Comparison of ENCODE assay signal across 1 cellular context in the genomic region with DNA sequence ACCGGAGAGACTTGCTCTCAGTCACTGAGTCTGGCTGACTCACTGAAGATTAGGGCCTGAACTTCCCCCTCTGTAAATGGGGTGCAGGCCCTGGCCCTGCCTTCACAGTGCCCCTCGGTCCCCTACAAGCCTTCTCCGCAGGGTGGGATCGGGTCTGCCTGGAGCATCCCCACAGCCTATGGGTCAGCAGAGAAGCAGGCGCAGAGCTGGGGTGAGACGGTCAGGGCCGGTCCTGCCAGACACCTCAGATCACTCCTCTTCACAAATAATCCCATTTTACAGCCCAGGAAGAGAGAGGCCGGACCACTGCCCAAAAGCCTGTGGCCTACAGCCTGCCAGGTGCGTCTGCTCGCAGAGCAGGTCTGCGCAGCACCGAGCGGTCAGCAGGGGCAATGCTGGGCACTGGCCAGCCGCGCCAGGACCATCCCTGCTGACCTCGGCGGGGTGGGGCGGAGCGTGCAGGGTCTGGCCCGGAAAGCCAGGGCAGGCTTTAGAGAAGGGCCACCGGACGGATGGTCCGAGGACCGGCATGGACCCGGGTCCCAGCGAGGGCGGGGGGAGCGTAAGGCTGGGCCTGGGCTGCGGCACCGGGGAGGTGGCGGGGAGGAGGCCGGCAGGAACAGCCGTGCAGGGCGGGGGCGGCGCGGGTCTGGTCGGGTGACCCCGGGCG.
TF ChIP-seq lines count a peak whose summit lies in the region.

No MANE protein-coding gene starts in this region.

TF ChIP-seq in HepG2, 621 proteins besides CTCF, POLR2A, EP300 and RAD21:
- TF ChIP-seq, protein P1, sequence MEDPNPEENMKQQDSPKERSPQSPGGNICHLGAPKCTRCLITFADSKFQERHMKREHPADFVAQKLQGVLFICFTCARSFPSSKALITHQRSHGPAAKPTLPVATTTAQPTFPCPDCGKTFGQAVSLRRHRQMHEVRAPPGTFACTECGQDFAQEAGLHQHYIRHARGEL (CRISPR knock-in tag; IDR thresholded peaks at IDR 0.05): no peak
- TF ChIP-seq, protein P2, sequence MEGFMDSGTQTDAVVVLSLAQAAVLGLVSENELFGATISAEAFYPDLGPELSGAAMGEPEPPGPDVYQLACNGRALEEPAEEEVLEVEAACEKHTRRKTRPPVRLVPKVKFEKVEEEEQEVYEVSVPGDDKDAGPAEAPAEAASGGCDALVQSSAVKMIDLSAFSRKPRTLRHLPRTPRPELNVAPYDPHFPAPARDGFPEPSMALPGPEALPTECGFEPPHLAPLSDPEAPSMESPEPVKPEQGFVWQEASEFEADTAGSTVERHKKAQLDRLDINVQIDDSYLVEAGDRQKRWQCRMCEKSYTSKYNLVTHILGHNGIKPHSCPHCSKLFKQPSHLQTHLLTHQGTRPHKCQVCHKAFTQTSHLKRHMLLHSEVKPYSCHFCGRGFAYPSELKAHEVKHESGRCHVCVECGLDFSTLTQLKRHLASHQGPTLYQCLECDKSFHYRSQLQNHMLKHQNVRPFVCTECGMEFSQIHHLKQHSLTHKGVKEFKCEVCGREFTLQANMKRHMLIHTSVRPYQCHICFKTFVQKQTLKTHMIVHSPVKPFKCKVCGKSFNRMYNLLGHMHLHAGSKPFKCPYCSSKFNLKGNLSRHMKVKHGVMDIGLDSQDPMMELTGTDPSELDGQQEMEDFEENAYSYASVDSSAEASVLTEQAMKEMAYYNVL (CRISPR knock-in tag; IDR thresholded peaks at IDR 0.05; ENCODE audit: borderline replicate concordance): no peak
- TF ChIP-seq ZNF230 (CRISPR knock-in tag; IDR thresholded peaks at IDR 0.05): no peak
- peak; percentile 15; the same call in 1 of the 2 replicates for TF ChIP-seq GABPB1 (CRISPR knock-in tag; IDR thresholded peaks at IDR 0.05)
- TF ChIP-seq ISL2 (CRISPR knock-in tag; IDR thresholded peaks at IDR 0.05): no peak
- no peak for TF ChIP-seq NFE2L2 (IDR thresholded peaks at IDR 0.05; ENCODE audit: low read length)
- no peak for TF ChIP-seq SOX13 (IDR thresholded peaks at IDR 0.05)
- TF ChIP-seq SOX13 (CRISPR knock-in tag; conservative IDR thresholded peaks at IDR 0.05 in 1 of 2, IDR thresholded peaks at IDR 0.05 in 1 of 2): no peak
- no peak for TF ChIP-seq HNRNPH1 (optimal IDR thresholded peaks at IDR 0.05; ENCODE audit: low read depth, low read length)
- TF ChIP-seq, protein P3, sequence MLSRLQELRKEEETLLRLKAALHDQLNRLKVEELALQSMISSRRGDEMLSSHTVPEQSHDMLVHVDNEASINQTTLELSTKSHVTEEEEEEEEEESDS (CRISPR knock-in tag; IDR thresholded peaks at IDR 0.05; ENCODE audit: borderline replicate concordance): no peak
- TF ChIP-seq ESRRA (CRISPR knock-in tag; IDR thresholded peaks at IDR 0.05; ENCODE audit: low read depth): no peak
- peak; percentile 75 for TF ChIP-seq ZNF629 (CRISPR knock-in tag; conservative IDR thresholded peaks at IDR 0.05)
- TF ChIP-seq, protein P4, sequence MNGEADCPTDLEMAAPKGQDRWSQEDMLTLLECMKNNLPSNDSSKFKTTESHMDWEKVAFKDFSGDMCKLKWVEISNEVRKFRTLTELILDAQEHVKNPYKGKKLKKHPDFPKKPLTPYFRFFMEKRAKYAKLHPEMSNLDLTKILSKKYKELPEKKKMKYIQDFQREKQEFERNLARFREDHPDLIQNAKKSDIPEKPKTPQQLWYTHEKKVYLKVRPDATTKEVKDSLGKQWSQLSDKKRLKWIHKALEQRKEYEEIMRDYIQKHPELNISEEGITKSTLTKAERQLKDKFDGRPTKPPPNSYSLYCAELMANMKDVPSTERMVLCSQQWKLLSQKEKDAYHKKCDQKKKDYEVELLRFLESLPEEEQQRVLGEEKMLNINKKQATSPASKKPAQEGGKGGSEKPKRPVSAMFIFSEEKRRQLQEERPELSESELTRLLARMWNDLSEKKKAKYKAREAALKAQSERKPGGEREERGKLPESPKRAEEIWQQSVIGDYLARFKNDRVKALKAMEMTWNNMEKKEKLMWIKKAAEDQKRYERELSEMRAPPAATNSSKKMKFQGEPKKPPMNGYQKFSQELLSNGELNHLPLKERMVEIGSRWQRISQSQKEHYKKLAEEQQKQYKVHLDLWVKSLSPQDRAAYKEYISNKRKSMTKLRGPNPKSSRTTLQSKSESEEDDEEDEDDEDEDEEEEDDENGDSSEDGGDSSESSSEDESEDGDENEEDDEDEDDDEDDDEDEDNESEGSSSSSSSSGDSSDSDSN (CRISPR knock-in tag; IDR thresholded peaks at IDR 0.05): 0 out of 2 replicates have a peak, but pooled peaks have one; percentile 22
- no peak for TF ChIP-seq U2AF2 (IDR thresholded peaks at IDR 0.05; ENCODE audit: low read depth, low read length)
- TF ChIP-seq ZNF572 (CRISPR knock-in tag; IDR thresholded peaks at IDR 0.05): no peak
- TF ChIP-seq TMF1 (CRISPR knock-in tag; IDR thresholded peaks at IDR 0.05; ENCODE audit: low read depth): no peak
- peak; percentile 53; the same call in 1 of the 2 replicates for TF ChIP-seq ZMYM3 (CRISPR knock-in tag; IDR thresholded peaks at IDR 0.05)
- TF ChIP-seq TRIM24 (CRISPR knock-in tag; IDR thresholded peaks at IDR 0.05): no peak
- TF ChIP-seq ZNF543 (CRISPR knock-in tag; IDR thresholded peaks at IDR 0.05): no peak
- TF ChIP-seq, protein P5, sequence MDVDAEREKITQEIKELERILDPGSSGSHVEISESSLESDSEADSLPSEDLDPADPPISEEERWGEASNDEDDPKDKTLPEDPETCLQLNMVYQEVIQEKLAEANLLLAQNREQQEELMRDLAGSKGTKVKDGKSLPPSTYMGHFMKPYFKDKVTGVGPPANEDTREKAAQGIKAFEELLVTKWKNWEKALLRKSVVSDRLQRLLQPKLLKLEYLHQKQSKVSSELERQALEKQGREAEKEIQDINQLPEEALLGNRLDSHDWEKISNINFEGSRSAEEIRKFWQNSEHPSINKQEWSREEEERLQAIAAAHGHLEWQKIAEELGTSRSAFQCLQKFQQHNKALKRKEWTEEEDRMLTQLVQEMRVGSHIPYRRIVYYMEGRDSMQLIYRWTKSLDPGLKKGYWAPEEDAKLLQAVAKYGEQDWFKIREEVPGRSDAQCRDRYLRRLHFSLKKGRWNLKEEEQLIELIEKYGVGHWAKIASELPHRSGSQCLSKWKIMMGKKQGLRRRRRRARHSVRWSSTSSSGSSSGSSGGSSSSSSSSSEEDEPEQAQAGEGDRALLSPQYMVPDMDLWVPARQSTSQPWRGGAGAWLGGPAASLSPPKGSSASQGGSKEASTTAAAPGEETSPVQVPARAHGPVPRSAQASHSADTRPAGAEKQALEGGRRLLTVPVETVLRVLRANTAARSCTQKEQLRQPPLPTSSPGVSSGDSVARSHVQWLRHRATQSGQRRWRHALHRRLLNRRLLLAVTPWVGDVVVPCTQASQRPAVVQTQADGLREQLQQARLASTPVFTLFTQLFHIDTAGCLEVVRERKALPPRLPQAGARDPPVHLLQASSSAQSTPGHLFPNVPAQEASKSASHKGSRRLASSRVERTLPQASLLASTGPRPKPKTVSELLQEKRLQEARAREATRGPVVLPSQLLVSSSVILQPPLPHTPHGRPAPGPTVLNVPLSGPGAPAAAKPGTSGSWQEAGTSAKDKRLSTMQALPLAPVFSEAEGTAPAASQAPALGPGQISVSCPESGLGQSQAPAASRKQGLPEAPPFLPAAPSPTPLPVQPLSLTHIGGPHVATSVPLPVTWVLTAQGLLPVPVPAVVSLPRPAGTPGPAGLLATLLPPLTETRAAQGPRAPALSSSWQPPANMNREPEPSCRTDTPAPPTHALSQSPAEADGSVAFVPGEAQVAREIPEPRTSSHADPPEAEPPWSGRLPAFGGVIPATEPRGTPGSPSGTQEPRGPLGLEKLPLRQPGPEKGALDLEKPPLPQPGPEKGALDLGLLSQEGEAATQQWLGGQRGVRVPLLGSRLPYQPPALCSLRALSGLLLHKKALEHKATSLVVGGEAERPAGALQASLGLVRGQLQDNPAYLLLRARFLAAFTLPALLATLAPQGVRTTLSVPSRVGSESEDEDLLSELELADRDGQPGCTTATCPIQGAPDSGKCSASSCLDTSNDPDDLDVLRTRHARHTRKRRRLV (CRISPR knock-in tag; IDR thresholded peaks at IDR 0.05): no peak
- no peak for TF ChIP-seq MTA1 (CRISPR knock-in tag; IDR thresholded peaks at IDR 0.05; ENCODE audit: borderline replicate concordance)
- TF ChIP-seq ZNF768 (CRISPR knock-in tag; IDR thresholded peaks at IDR 0.05): peak; percentile 33; the same call in 1 of the 2 replicates
- no peak for TF ChIP-seq SOX5 (CRISPR knock-in tag; IDR thresholded peaks at IDR 0.05; ENCODE audit: borderline replicate concordance)
- peak; percentile 26; the same call in 1 of the 2 replicates for TF ChIP-seq ZSCAN25 (CRISPR knock-in tag; IDR thresholded peaks at IDR 0.05)
- no peak for TF ChIP-seq SOX6 (IDR thresholded peaks at IDR 0.05)
- TF ChIP-seq SOX6 (CRISPR knock-in tag; IDR thresholded peaks at IDR 0.05): no peak
- no peak for TF ChIP-seq CHCHD3 (CRISPR knock-in tag; IDR thresholded peaks at IDR 0.05)
- TF ChIP-seq GPN1 (CRISPR knock-in tag; IDR thresholded peaks at IDR 0.05; ENCODE audit: borderline replicate concordance): no peak
- TF ChIP-seq, protein P6, sequence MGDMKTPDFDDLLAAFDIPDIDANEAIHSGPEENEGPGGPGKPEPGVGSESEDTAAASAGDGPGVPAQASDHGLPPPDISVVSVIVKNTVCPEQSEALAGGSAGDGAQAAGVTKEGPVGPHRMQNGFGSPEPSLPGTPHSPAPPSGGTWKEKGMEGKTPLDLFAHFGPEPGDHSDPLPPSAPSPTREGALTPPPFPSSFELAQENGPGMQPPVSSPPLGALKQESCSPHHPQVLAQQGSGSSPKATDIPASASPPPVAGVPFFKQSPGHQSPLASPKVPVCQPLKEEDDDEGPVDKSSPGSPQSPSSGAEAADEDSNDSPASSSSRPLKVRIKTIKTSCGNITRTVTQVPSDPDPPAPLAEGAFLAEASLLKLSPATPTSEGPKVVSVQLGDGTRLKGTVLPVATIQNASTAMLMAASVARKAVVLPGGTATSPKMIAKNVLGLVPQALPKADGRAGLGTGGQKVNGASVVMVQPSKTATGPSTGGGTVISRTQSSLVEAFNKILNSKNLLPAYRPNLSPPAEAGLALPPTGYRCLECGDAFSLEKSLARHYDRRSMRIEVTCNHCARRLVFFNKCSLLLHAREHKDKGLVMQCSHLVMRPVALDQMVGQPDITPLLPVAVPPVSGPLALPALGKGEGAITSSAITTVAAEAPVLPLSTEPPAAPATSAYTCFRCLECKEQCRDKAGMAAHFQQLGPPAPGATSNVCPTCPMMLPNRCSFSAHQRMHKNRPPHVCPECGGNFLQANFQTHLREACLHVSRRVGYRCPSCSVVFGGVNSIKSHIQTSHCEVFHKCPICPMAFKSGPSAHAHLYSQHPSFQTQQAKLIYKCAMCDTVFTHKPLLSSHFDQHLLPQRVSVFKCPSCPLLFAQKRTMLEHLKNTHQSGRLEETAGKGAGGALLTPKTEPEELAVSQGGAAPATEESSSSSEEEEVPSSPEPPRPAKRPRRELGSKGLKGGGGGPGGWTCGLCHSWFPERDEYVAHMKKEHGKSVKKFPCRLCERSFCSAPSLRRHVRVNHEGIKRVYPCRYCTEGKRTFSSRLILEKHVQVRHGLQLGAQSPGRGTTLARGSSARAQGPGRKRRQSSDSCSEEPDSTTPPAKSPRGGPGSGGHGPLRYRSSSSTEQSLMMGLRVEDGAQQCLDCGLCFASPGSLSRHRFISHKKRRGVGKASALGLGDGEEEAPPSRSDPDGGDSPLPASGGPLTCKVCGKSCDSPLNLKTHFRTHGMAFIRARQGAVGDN (CRISPR knock-in tag; IDR thresholded peaks at IDR 0.05): peak; percentile 30
